Comparison of ENCODE assay signal across 19 cellular contexts in genomic region chr1:74592580-74593355, GRCh38.
DNase-seq lines count a peak whose midpoint lies in the region; ATAC-seq and TF ChIP-seq lines count a peak whose summit lies in the region.
"Had no signal": no experiment of that assay in that cellular context is flagged by ENCODE, and none has a peak within 500 bp of the region (broad histone marks: within the 10 kb centered on the region; RNA-seq: fewer than 3 reads in every experiment).

No MANE protein-coding gene starts in this region.

- POLR2A ChIA-PET in T-cell (lab: Charles Lee): no interaction called here

- H3K27me3 Mint-ChIP-seq in mesothelial cell of epicardium (ENCODE audit: low read depth) (peaks cover 5% of the 10 kb centered on the region), T-cell (peaks cover 0 to 2% of the 10 kb centered on the region in 2 donors)
- H3K27me3 Mint-ChIP-seq: B cell had no signal

- no peaks in the 10 kb centered on the region for H4K20me1 ChIP-seq in OCI-LY3 (ENCODE audit: insufficient read depth, low read length)

- no peak overlapping the region for H3K4me3 Mint-ChIP-seq in mesothelial cell of epicardium
- H3K4me3 Mint-ChIP-seq in T-cell: no peak overlapping the region
- H3K4me3 Mint-ChIP-seq: B cell had no signal

- CTCF ChIA-PET in T-cell (lab: Charles Lee): no interaction called here

- H3K4me1 Mint-ChIP-seq in mesothelial cell of epicardium (peaks cover 9% of the 10 kb centered on the region), T-cell (no peaks in the 10 kb centered on the region)
- H3K4me1 Mint-ChIP-seq: B cell had no signal

- H3K9me3 ChIP-seq in OCI-LY3 (ENCODE audit: insufficient read depth, low read length): no peaks in the 10 kb centered on the region

- H3K4me3 ChIP-seq in OCI-LY3 (ENCODE audit: low read length): no peak overlapping the region
- H3K4me3 ChIP-seq: K562 had no signal

- peaks cover 11% of the 10 kb centered on the region for H3K4me1 ChIP-seq in OCI-LY3 (ENCODE audit: low read length)

- no peak overlapping the region for H3K27ac Mint-ChIP-seq in mesothelial cell of epicardium
- no peak overlapping the region for H3K27ac Mint-ChIP-seq in T-cell
- H3K27ac Mint-ChIP-seq: B cell had no signal

- no peaks in the 10 kb centered on the region for H3K36me3 Mint-ChIP-seq in mesothelial cell of epicardium
- no peaks in the 10 kb centered on the region for H3K36me3 Mint-ChIP-seq in T-cell

- no peak overlapping the region for H3K27ac ChIP-seq in OCI-LY3 (ENCODE audit: low read length)

- H3K27me3 ChIP-seq in OCI-LY3 (ENCODE audit: low read depth, low read length): no peaks in the 10 kb centered on the region

- peak overlapping the region; percentile 48 for H3K4me2 ChIP-seq in OCI-LY3 (ENCODE audit: low read length)

- H2AFZ ChIP-seq in OCI-LY3 (ENCODE audit: low read depth, low read length): no peak overlapping the region

- DNase-seq in pons (ENCODE audit: low spot score): peak; percentile 19
- DNase-seq in mesothelial cell of epicardium (ENCODE audit: low spot score in 2 of 2, unreplicated experiment in 2 of 2): no peak
- DNase-seq in T-cell: no peak
- DNase-seq: COR-L47, DMS 273 treated with DMSO at 0.1 percent for 48 hours, DND-41, NCI-H1417, NCI-H187 treated with DMSO at 0.1 percent for 48 hours, NCI-H226, NCI-H524, NCI-H82, T1000 had no signal

- TF ChIP-seq CTCF in OCI-LY3 (IDR thresholded peaks at IDR 0.05; ENCODE audit: low read depth, low read length): no peak
- TF ChIP-seq CTCF in mesothelial cell of epicardium (IDR thresholded peaks at IDR 0.05; ENCODE audit: unreplicated experiment): no peak

- H3K9me3 Mint-ChIP-seq in mesothelial cell of epicardium (no peaks in the 10 kb centered on the region), T-cell (peaks cover 0 to 4% (median 0%) of the 10 kb centered on the region in 3 donors)

- no peak overlapping the region for H3K9ac ChIP-seq in OCI-LY3 (ENCODE audit: low read length)

- no peaks in the 10 kb centered on the region for H3K79me2 ChIP-seq in OCI-LY3 (ENCODE audit: low read length)

- peak; percentile 52 for ATAC-seq in GM21367 (IDR thresholded peaks at IDR 0.05; ENCODE audit: unreplicated experiment)
- peak; percentile 65 for ATAC-seq in HG03159 (IDR thresholded peaks at IDR 0.05; ENCODE audit: unreplicated experiment)
- ATAC-seq in GM21526 (IDR thresholded peaks at IDR 0.05; ENCODE audit: low FRiP score, unreplicated experiment): no peak
- ATAC-seq in T-cell (replicated peaks in 1 of 4): no peak
- ATAC-seq in GM21737 (IDR thresholded peaks at IDR 0.05; ENCODE audit: unreplicated experiment): no peak
- ATAC-seq: K562 had no signal

- H3K36me3 ChIP-seq in OCI-LY3 (replicated peaks; ENCODE audit: low read depth, low read length): no peaks in the 10 kb centered on the region

Comparison
In these comparisons a context has a peak if more than half of its experiments do, and no peak if none do; other contexts are left out.
1. ATAC-seq: peak in GM21367 (single experiment) and HG03159 (single experiment); none in GM21526 (single experiment), T-cell (0 of 4) and GM21737 (single experiment).